ENCODE assay signal across 13 cellular contexts in the genomic region with DNA sequence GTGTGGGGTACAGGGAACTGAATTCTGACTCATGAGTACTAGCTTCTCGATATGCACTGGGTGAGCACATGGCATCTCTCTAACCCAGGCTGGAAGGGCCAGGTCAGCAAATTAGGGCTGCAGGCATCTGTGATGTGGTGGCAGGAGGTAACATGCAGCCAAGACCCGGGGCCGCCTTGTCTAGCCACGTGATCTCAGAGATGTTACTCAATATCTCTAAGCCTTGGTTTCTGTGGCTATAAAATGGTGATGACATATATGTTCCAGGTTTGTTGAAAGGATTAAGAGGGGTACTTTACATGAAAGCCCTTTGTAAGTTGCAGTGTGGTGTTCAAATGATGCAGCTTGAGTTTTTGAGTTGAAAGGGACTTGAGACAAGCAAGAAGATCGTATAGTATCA. TPM values are rescaled to one million over a fixed set of nuclear protein-coding genes. Genes with fewer than 3 reads are reported as not detected.
DNase-seq lines count a peak whose midpoint lies in the region; FAIRE-seq and TF ChIP-seq lines count a peak whose summit lies in the region.
"Had no signal": no experiment of that assay in that cellular context is flagged by ENCODE, and none has a peak within 500 bp of the region (broad histone marks: within the 10 kb centered on the region; RNA-seq: fewer than 3 reads in every experiment).

No MANE protein-coding gene starts in this region.

- H3K4me3 Mint-ChIP-seq in MCF 10A (ENCODE audit: unreplicated experiment) (no peak overlapping the region), type B pancreatic cell (peak overlapping the region; percentile 9)
- H3K4me3 Mint-ChIP-seq: activated naive CD4-positive, alpha-beta T cell treated with anti-CD3 and anti-CD28 coated beads, Interleukin-2, amount 50 U/mL, for 24 hours had no signal

- H3K27ac Mint-ChIP-seq in MCF 10A (ENCODE audit: low read depth, unreplicated experiment) (no peak overlapping the region), type B pancreatic cell (peak overlapping the region; percentile 36)
- H3K27ac Mint-ChIP-seq: activated naive CD4-positive, alpha-beta T cell treated with anti-CD3 and anti-CD28 coated beads, Interleukin-2, amount 50 U/mL, for 24 hours had no signal

- POLR2A ChIA-PET in MCF 10A (lab: Yijun Ruan, JAX), result interaction anchor here (0.7 to 4.3 kb wide), 5 partner anchors 16 to 112 kb away, joined by 3 to 14 read pairs (median 4); no protein-coding TSS in a partner anchor

- no peak overlapping the region for H3K4me3 ChIP-seq in breast epithelium

- DNase-seq in MCF 10A (ENCODE audit: unreplicated experiment) (peak; percentile 85), breast epithelium (ENCODE audit: low spot score in 2 of 2) (no peak), NOMO-1 treated with dmso at 0.1 percent for 144 hours (lab: John Stamatoyannopoulos, UW; ENCODE audit: unreplicated experiment) (peak; percentile 50), epithelial cell of prostate (ENCODE audit: low read depth, low spot score) (no peak), type B pancreatic cell (ENCODE audit: extremely low spot score, unreplicated experiment) (no peak), frontal cortex (ENCODE audit: low spot score in 2 of 2) (no peak), A172 (ENCODE audit: low spot score) (no peak), Ammon's horn (ENCODE audit: low spot score) (no peak)
- DNase-seq: CD4-positive, CD25-positive, alpha-beta regulatory T cell; kidney had no signal

- H3K4me1 ChIP-seq in breast epithelium, result peaks cover 0 to 3% of the 10 kb centered on the region in 2 donors

- CTCF ChIA-PET in MCF 10A (lab: Yijun Ruan, JAX), result interaction anchor here (0.6 to 1.2 kb wide), 3 partner anchors 16 to 675 kb away, joined by 3 to 4 read pairs (median 3); no protein-coding TSS in a partner anchor

- BruUV-seq in MCF 10A (replicated peaks; lab: Mats Ljungman, UMichigan), result no TSS peak

- no peaks in the 10 kb centered on the region for H3K9me3 ChIP-seq in breast epithelium

- H3K27me3 ChIP-seq in breast epithelium, result no peaks in the 10 kb centered on the region

- H3K36me3 Mint-ChIP-seq in MCF 10A (ENCODE audit: insufficient read depth, unreplicated experiment) (no peaks in the 10 kb centered on the region), type B pancreatic cell (peaks cover 10% of the 10 kb centered on the region)
- H3K36me3 Mint-ChIP-seq: CD4-positive, CD25-positive, alpha-beta regulatory T cell had no signal

- peaks cover 17% of the 10 kb centered on the region for H3K27me3 Mint-ChIP-seq in MCF 10A (ENCODE audit: insufficient read depth, unreplicated experiment)
- H3K27me3 Mint-ChIP-seq in type B pancreatic cell, result peaks cover 49% of the 10 kb centered on the region

- H3K36me3 ChIP-seq in breast epithelium, result no peaks in the 10 kb centered on the region

- peaks cover 31% of the 10 kb centered on the region for H3K4me1 Mint-ChIP-seq in MCF 10A (ENCODE audit: insufficient read depth, unreplicated experiment)
- H3K4me1 Mint-ChIP-seq in type B pancreatic cell (ENCODE audit: unreplicated experiment), result peaks cover 26% of the 10 kb centered on the region

- intact Hi-C loops in MCF 10A (cut with micrococcal nuclease) (no loop called here), breast epithelium (cut with DNase I; ENCODE audit: low total_unique reads) (no loop called here)

- no peak for FAIRE-seq in frontal cortex (lab: Jason Lieb, UNC)
- FAIRE-seq: endothelial cell of umbilical vein, H54, kidney had no signal

- H3K27ac ChIP-seq in breast epithelium (peak overlapping the region in 1 of 2 donors; percentile 88), epithelial cell of prostate (peak overlapping the region; percentile 34)

- H3K9me3 Mint-ChIP-seq in MCF 10A (ENCODE audit: unreplicated experiment) (no peaks in the 10 kb centered on the region), type B pancreatic cell (no peaks in the 10 kb centered on the region)
- H3K9me3 Mint-ChIP-seq: activated naive CD4-positive, alpha-beta T cell treated with anti-CD3 and anti-CD28 coated beads, Interleukin-2, amount 50 U/mL, for 24 hours had no signal

- TF ChIP-seq CTCF in MCF 10A (IDR thresholded peaks at IDR 0.05; ENCODE audit: unreplicated experiment), result no peak
- TF ChIP-seq CTCF in breast epithelium (IDR thresholded peaks at IDR 0.05), result no peak
- TF ChIP-seq CTCF in type B pancreatic cell (conservative IDR thresholded peaks at IDR 0.05), result no peak

- no peak for TF ChIP-seq POLR2A in breast epithelium (IDR thresholded peaks at IDR 0.05)

RNA-seq across cellular contexts. Expression of a gene that starts 3.2 kb away (rescaled TPM):
- total RNA-seq in MCF 10A (2022) (24.8 and 27.2 TPM in 2 replicates), breast epithelium (10 to 100 TPM in 2 of 3 donors, 1 to 10 TPM in 1; 9.9 to 89.0 (median 48.5) TPM), type B pancreatic cell (ENCODE audit: low replicate concordance) (71.7 and 170 TPM in 2 replicates), frontal cortex (not detected)
- 0.10 TPM in 1 of 2 replicates, not detected in the other for total RNA-seq in A172 (2014; rRNA removed; shearing (Covaris generic))
- total RNA-seq: CD4-positive, CD25-positive, alpha-beta regulatory T cell; endothelial cell of umbilical vein had no signal

Comparison
In these comparisons a context has a peak if more than half of its experiments do, and no peak if none do; other contexts are left out.
1. DNase-seq: peak in MCF 10A (single experiment) and NOMO-1 treated with dmso at 0.1 percent for 144 hours (single experiment); none in breast epithelium (0 of 2), epithelial cell of prostate (single experiment), type B pancreatic cell (single experiment), frontal cortex (0 of 2), A172 (single experiment) and Ammon's horn (single experiment).